ENCODE assay signal across 11 cellular contexts in genomic region chr1:156100205-156100995, GRCh38. TPM values are rescaled to one million over a fixed set of nuclear protein-coding genes. Genes with fewer than 3 reads are reported as not detected.
DNase-seq lines count a peak whose midpoint lies in the region; ATAC-seq and TF ChIP-seq lines count a peak whose summit lies in the region.
"Had no signal": no experiment of that assay in that cellular context is flagged by ENCODE, and none has a peak within 500 bp of the region (broad histone marks: within the 10 kb centered on the region; RNA-seq: fewer than 3 reads in every experiment).

No MANE protein-coding gene starts in this region.

- H3K4me3 Mint-ChIP-seq in T-helper 17 cell = no peak overlapping the region
- no peak overlapping the region for H3K4me3 Mint-ChIP-seq in immature natural killer cell

- H3K9me3 Mint-ChIP-seq in activated naive CD4-positive, alpha-beta T cell treated with anti-CD3 and anti-CD28 coated beads, Interleukin-2, amount 50 U/mL, for 72 hours = no peaks in the 10 kb centered on the region
- no peaks in the 10 kb centered on the region for H3K9me3 Mint-ChIP-seq in immature natural killer cell

- H3K27ac ChIP-seq in tibial artery = peak overlapping the region; percentile 94 to 97

- TF ChIP-seq CTCF in tibial artery (IDR thresholded peaks at IDR 0.05) = no peak

- no peaks in the 10 kb centered on the region for H3K9me3 ChIP-seq in T-helper 17 cell (ENCODE audit: control insufficient read depth, low read length, poor library complexity, severe bottlenecking)
- H3K9me3 ChIP-seq in tibial artery = no peaks in the 10 kb centered on the region

- H3K36me3 Mint-ChIP-seq in activated naive CD4-positive, alpha-beta T cell treated with anti-CD3 and anti-CD28 coated beads, Interleukin-2, amount 50 U/mL, for 72 hours = peaks cover 0 to 7% of the 10 kb centered on the region in 2 donors
- H3K36me3 Mint-ChIP-seq in T-helper 17 cell (ENCODE audit: low read depth) = no peaks in the 10 kb centered on the region
- no peaks in the 10 kb centered on the region for H3K36me3 Mint-ChIP-seq in immature natural killer cell

- peak overlapping the region; percentile 56 to 59 for H3K27ac Mint-ChIP-seq in activated naive CD4-positive, alpha-beta T cell treated with anti-CD3 and anti-CD28 coated beads, Interleukin-2, amount 50 U/mL, for 72 hours
- H3K27ac Mint-ChIP-seq in T-helper 17 cell (peak overlapping the region; percentile 100), immature natural killer cell (peak overlapping the region; percentile 45 to 100 (median 81))

- H3K36me3 ChIP-seq in tibial artery = no peaks in the 10 kb centered on the region

- H3K4me1 ChIP-seq in tibial artery = peaks cover 7 to 70% (median 57%) of the 10 kb centered on the region in 4 donors

- no peak overlapping the region for H3K4me3 ChIP-seq in tibial artery

- no peaks in the 10 kb centered on the region for H3K27me3 Mint-ChIP-seq in T-helper 17 cell
- H3K27me3 Mint-ChIP-seq in immature natural killer cell (ENCODE audit: low read depth in 3 of 3) = peaks cover 9 to 21% (median 10%) of the 10 kb centered on the region in 3 donors

- ATAC-seq in activated naive CD4-positive, alpha-beta T cell treated with anti-CD3 and anti-CD28 coated beads, Interleukin-2, amount 50 U/mL, for 72 hours = no peak
- no peak for ATAC-seq in T-helper 17 cell

- no peaks in the 10 kb centered on the region for H3K27me3 ChIP-seq in tibial artery

- no peak for DNase-seq in activated naive CD4-positive, alpha-beta T cell treated with anti-CD3 and anti-CD28 coated beads, Interleukin-2, amount 50 U/mL, for 72 hours (ENCODE audit: low spot score in 2 of 2)
- no peak for DNase-seq in activated naive CD4-positive, alpha-beta T cell treated with Interleukin-2 at 50 U/mL for 16 hours
- DNase-seq in T-helper 17 cell = no peak
- no peak for DNase-seq in immature natural killer cell
- no peak for DNase-seq in tibial artery
- no peak for DNase-seq in NCI-H2196 (lab: John Stamatoyannopoulos, UW; ENCODE audit: unreplicated experiment)
- no peak for DNase-seq in NCI-H526 treated with DMSO at 0.1 percent for 48 hours (lab: John Stamatoyannopoulos, UW)
- DNase-seq in SW480 (ENCODE audit: low spot score) = no peak
- DNase-seq: NCI-H2081 treated with DMSO at 0.1 percent for 48 hours; stimulated activated naive CD4-positive, alpha-beta T cell treated with Interleukin-2 at 50 U/mL for 16 hours had no signal

- H3K4me1 Mint-ChIP-seq in T-helper 17 cell (peaks cover 62% of the 10 kb centered on the region), immature natural killer cell (peaks cover 28 to 32% of the 10 kb centered on the region in 2 donors)

- intact Hi-C loops in tibial artery (cut with DNase I; ENCODE audit: low total_unique reads) = no loop called here

RNA-seq across cellular contexts. Expression of gene LMNA, which starts 14.1 kb away (rescaled TPM):
- 100 to 1,000 TPM; 116 to 147 TPM for total RNA-seq in activated naive CD4-positive, alpha-beta T cell treated with anti-CD3 and anti-CD28 coated beads, Interleukin-2, amount 50 U/mL, for 72 hours
- 1,000 to 10,000 TPM in 1 of 2 donors, 100 to 1,000 TPM in 1; 919 to 1,908 TPM for total RNA-seq in T-helper 17 cell
- 10 to 100 TPM in 2 of 3 donors, 1 to 10 TPM in 1; 4.4 to 14.0 (median 10.3) TPM for polyA plus RNA-seq in immature natural killer cell

RNA-seq across cellular contexts. Expression of gene MEX3A, which starts 18.1 kb away (rescaled TPM):
- under 1 TPM; 0.16 to 0.49 TPM for total RNA-seq in activated naive CD4-positive, alpha-beta T cell treated with anti-CD3 and anti-CD28 coated beads, Interleukin-2, amount 50 U/mL, for 72 hours
- not detected for total RNA-seq in T-helper 17 cell
- polyA plus RNA-seq in immature natural killer cell = not detected

RNA-seq across cellular contexts. Expression of gene RAB25, which starts 39.4 kb away (rescaled TPM):
- under 1 TPM; 0.36 to 0.89 TPM for total RNA-seq in activated naive CD4-positive, alpha-beta T cell treated with anti-CD3 and anti-CD28 coated beads, Interleukin-2, amount 50 U/mL, for 72 hours
- 1 to 10 TPM; 1.4 to 1.8 TPM for total RNA-seq in T-helper 17 cell
- polyA plus RNA-seq in immature natural killer cell = not detected
- total RNA-seq: glomerular endothelial cell had no signal

RNA-seq across cellular contexts. Expression of gene LAMTOR2, which starts 45.8 kb away (rescaled TPM):
- 10 to 100 TPM; 36.0 to 51.7 TPM for total RNA-seq in activated naive CD4-positive, alpha-beta T cell treated with anti-CD3 and anti-CD28 coated beads, Interleukin-2, amount 50 U/mL, for 72 hours
- 10 to 100 TPM; 19.4 to 21.4 TPM for total RNA-seq in T-helper 17 cell
- polyA plus RNA-seq in immature natural killer cell = 100 to 1,000 TPM; 144 to 204 (median 160) TPM

RNA-seq across cellular contexts. Expression of gene UBQLN4, which starts 46.8 kb away (rescaled TPM):
- 10 to 100 TPM; 31.3 to 32.2 TPM for total RNA-seq in activated naive CD4-positive, alpha-beta T cell treated with anti-CD3 and anti-CD28 coated beads, Interleukin-2, amount 50 U/mL, for 72 hours
- 10 to 100 TPM; 21.9 to 22.7 TPM for total RNA-seq in T-helper 17 cell
- polyA plus RNA-seq in immature natural killer cell = 10 to 100 TPM in 1 of 3 donors, 1 to 10 TPM in 2; 5.0 to 10.8 (median 7.6) TPM

Comparison
In these comparisons a context has a peak if more than half of its experiments do, and no peak if none do; other contexts are left out.
1. RNA of gene LMNA, which starts 14.1 kb away (total RNA-seq): 919 to 1,908 TPM in T-helper 17 cell; 116 to 147 TPM in activated naive CD4-positive, alpha-beta T cell treated with anti-CD3 and anti-CD28 coated beads, Interleukin-2, amount 50 U/mL, for 72 hours; every median in the first group is over 4 times any median in the second.
2. Peak in every context shown above with its lines, with median percentiles within 50 percentile points of each other: H3K27ac Mint-ChIP-seq.